9 cellular contexts compared by ENCODE assay signal in the genomic region with DNA sequence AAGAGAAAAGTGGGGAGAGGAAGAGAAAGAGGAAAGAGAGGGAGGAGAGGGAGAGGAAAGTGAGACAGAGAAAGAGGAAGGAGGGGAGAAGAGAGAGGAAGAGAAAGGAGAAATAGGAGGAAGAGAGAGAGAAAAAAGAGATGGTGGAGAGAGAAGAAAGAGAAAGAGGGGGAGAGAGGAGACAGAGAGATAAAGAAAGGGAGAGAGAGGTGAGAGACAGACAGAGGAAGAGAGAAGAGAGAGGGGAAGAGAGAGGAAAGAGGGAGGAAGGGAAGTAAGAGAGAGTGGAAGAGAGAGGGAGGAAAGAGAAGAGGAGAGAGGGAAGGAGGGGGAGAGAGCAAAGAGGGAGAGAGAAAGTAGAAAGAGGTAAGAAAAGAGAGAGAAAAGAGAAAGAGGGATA. TPM values are rescaled to one million over a fixed set of nuclear protein-coding genes. Genes with fewer than 3 reads are reported as not detected.
"Had no signal": no experiment of that assay in that cellular context is flagged by ENCODE, and none has a peak within 500 bp of the region (broad histone marks: within the 10 kb centered on the region; RNA-seq: fewer than 3 reads in every experiment).

No MANE protein-coding gene starts in this region.

- ATAC-seq: GM12878 had no signal

- H3K4me3 ChIP-seq: GM12878 had no signal

- DNase-seq: GDM1, GF-D8 had no signal

- FAIRE-seq: G401.6, GM12878, GM12891, GM12892, GM18507, GM19239 had no signal

RNA-seq across cellular contexts. Expression of a gene that starts 9.4 kb away (rescaled TPM):
- total RNA-seq: G401, GM12878 had no signal
- polyA plus RNA-seq: GM12878 had no signal
